17 cellular contexts compared by ENCODE assay signal in genomic region chr21:38948981-38949380, GRCh38.
DNase-seq lines count a peak whose midpoint lies in the region; ATAC-seq, FAIRE-seq and TF ChIP-seq lines count a peak whose summit lies in the region.
"Had no signal": no experiment of that assay in that cellular context is flagged by ENCODE, and none has a peak within 500 bp of the region (broad histone marks: within the 10 kb centered on the region; RNA-seq: fewer than 3 reads in every experiment).

No MANE protein-coding gene starts in this region.

- H2BK20ac ChIP-seq in IMR-90 (ENCODE audit: low read depth, low read length) (no peak overlapping the region; the same call in none of the 2 replicates), H1 (ENCODE audit: low read length) (no peak overlapping the region)

- H3K9me2 ChIP-seq in GM23248 (ENCODE audit: insufficient read depth), result no peaks in the 10 kb centered on the region

- dilution Hi-C loops in IMR-90 (cut with HindIII; ENCODE audit: low sequenced_read_pairs, unreplicated experiment), result no loop called here

- peaks cover 29% of the 10 kb centered on the region for H3F3A ChIP-seq in GM23248 (ENCODE audit: insufficient read depth)

- no peak for TF ChIP-seq EP300 in H1 (IDR thresholded peaks at IDR 0.05; ENCODE audit: borderline replicate concordance in 1 of 2, low read depth in 2 of 2, low read length in 2 of 2)

- no peak for TF ChIP-seq RAD21 in IMR-90 (IDR thresholded peaks at IDR 0.05; ENCODE audit: low read length)
- TF ChIP-seq RAD21 in H1 (IDR thresholded peaks at IDR 0.05 in 1 of 2, conservative IDR thresholded peaks at IDR 0.05 in 1 of 2; ENCODE audit: low read depth in 2 of 2, low read length in 2 of 2), result no peak

- no peak overlapping the region for H2BK15ac ChIP-seq in IMR-90 (ENCODE audit: low read depth, low read length)
- 0 out of 2 replicates have a peak overlapping the region, but pooled peaks have one; percentile 46 for H2BK15ac ChIP-seq in H1 (ENCODE audit: low read length)

- in situ Hi-C loops in GM23248 (cut with MboI) (no loop called here), IMR-90 (cut with MboI; ENCODE audit: low sequenced_read_pairs) (no loop called here), GM13976 (cut with MboI; ENCODE audit: low sequenced_read_pairs, unreplicated experiment) (no loop called here)

- TF ChIP-seq CTCF in IMR-90 (conservative IDR thresholded peaks at IDR 0.05; ENCODE audit: low read depth, low read length) (no peak), H1 (IDR thresholded peaks at IDR 0.05; ENCODE audit: control extremely low read depth in 1 of 3, insufficient read depth in 1 of 3, low read depth in 1 of 3, low read length in 3 of 3) (no peak), spleen (IDR thresholded peaks at IDR 0.05 in 8 of 11, conservative IDR thresholded peaks at IDR 0.05 in 3 of 11) (no peak), nephron progenitor cell (IDR thresholded peaks at IDR 0.05) (no peak), GM13976 (IDR thresholded peaks at IDR 0.05; ENCODE audit: borderline replicate concordance, control extremely low read depth, extremely low read depth, insufficient read depth, missing control alignments) (no peak)

- H4K20me1 ChIP-seq in GM23248 (ENCODE audit: insufficient read depth), result no peaks in the 10 kb centered on the region
- H4K20me1 ChIP-seq in IMR-90 (ENCODE audit: insufficient read depth, low read length), result no peaks in the 10 kb centered on the region
- no peaks in the 10 kb centered on the region for H4K20me1 ChIP-seq in H1 (replicated peaks in 1 of 2; ENCODE audit: control insufficient read depth in 1 of 2, insufficient read depth in 2 of 2, low read length in 2 of 2)

- H4K5ac ChIP-seq in IMR-90 (ENCODE audit: low read depth, low read length) (no peak overlapping the region), H1 (ENCODE audit: insufficient read length, low read depth, low read length) (no peak overlapping the region)

- peaks cover 23% of the 10 kb centered on the region for H3K4me1 Mint-ChIP-seq in nephron progenitor cell

- H2AK5ac ChIP-seq in IMR-90 (ENCODE audit: low read depth, low read length) (0 out of 2 replicates have a peak overlapping the region, but pooled peaks have one; percentile 87), H1 (ENCODE audit: low read depth, low read length) (no peak overlapping the region)

- no peak overlapping the region for H3K27ac Mint-ChIP-seq in nephron progenitor cell
- H3K27ac Mint-ChIP-seq: CD8-positive, alpha-beta T cell; GM23338; H9 had no signal

- BruUV-seq in IMR-90 (replicated peaks; lab: Mats Ljungman, UMichigan), result no TSS peak

- FAIRE-seq in H1 (lab: Jason Lieb, UNC), result no peak
- FAIRE-seq: A549, D721Med, G401.6, GM12892 had no signal

- no peak overlapping the region for H2AK9ac ChIP-seq in IMR-90 (replicated peaks; ENCODE audit: low read depth, low read length, poor library complexity)

- H2BK12ac ChIP-seq in H1 (ENCODE audit: low read depth, low read length), result peak overlapping the region; percentile 84; the same call in 1 of the 2 replicates

- no peaks in the 10 kb centered on the region for H3K36me3 ChIP-seq in GM23248 (ENCODE audit: low read depth)
- no peaks in the 10 kb centered on the region for H3K36me3 ChIP-seq in IMR-90 (ENCODE audit: control insufficient read depth, insufficient read depth, low read length)
- no peaks in the 10 kb centered on the region for H3K36me3 ChIP-seq in H1 (ENCODE audit: control insufficient read depth in 2 of 4, insufficient read depth in 4 of 4, low read length in 3 of 4)
- no peaks in the 10 kb centered on the region for H3K36me3 ChIP-seq in spleen

- no peaks in the 10 kb centered on the region; the same call in 1 of the 2 replicates for H3K9me1 ChIP-seq in IMR-90 (ENCODE audit: insufficient read depth, low read length)

- H3K27ac ChIP-seq in GM23248, result 0 out of 2 replicates have a peak overlapping the region, but pooled peaks have one; percentile 27
- H3K27ac ChIP-seq in IMR-90 (ENCODE audit: insufficient read depth, low read length), result no peak overlapping the region
- no peak overlapping the region for H3K27ac ChIP-seq in H1 (ENCODE audit: low read depth, low read length)
- H3K27ac ChIP-seq in spleen, result no peak overlapping the region
- H3K27ac ChIP-seq: A549 had no signal

- WGBS in GM23248 (ENCODE audit: low coverage in 1 of 2, low lambda C conversion rate in 2 of 2, missing lambda C conversion rate in 2 of 2), 2 experiments, result 42 to 52% methylated on average over 1 of the region's 1 CpG
- WGBS in IMR-90 (ENCODE audit: extremely low coverage in 2 of 2, insufficient read length in 1 of 2), 2 experiments, result no CpG with 5 or more reads among the region's 1 CpG
- WGBS in H1 (ENCODE audit: extremely low coverage in 1 of 2, insufficient coverage in 1 of 2, insufficient read length in 1 of 2, insufficient replicate concordance in 2 of 2, low coverage in 1 of 2, low lambda C conversion rate in 2 of 2, missing lambda C conversion rate in 1 of 2), 2 experiments, result 88% methylated on average over 1 of the region's 1 CpG; no CpG with 5 or more reads in 1 of the 2 experiments
- 94 to 100% (median 100%) methylated on average over 1 of the region's 1 CpG for WGBS in spleen, 5 donors

- H3K79me1 ChIP-seq in IMR-90 (ENCODE audit: low read depth in 1 of 2, low read length in 2 of 2), result no peaks in the 10 kb centered on the region
- H3K79me1 ChIP-seq in H1 (ENCODE audit: low read depth, low read length), result no peaks in the 10 kb centered on the region

- H3K4me2 ChIP-seq in GM23248 (ENCODE audit: unreplicated experiment) (peak overlapping the region; percentile 31), IMR-90 (ENCODE audit: low read depth, low read length) (no peak overlapping the region), H1 (ENCODE audit: insufficient read depth in 1 of 2, low read depth in 2 of 2, low read length in 2 of 2) (no peak overlapping the region)
- H3K4me2 ChIP-seq: A549, GM23338 had no signal

- no peaks in the 10 kb centered on the region for H3K23me2 ChIP-seq in H1 (ENCODE audit: low read depth, low read length)

- peaks cover 35% of the 10 kb centered on the region for H3K4me1 ChIP-seq in GM23248 (ENCODE audit: insufficient read depth)
- H3K4me1 ChIP-seq in IMR-90 (ENCODE audit: control insufficient read depth, insufficient read depth, low read length), result peaks cover 12% of the 10 kb centered on the region
- peaks cover 4 to 12% (median 7%) of the 10 kb centered on the region in 4 experiments for H3K4me1 ChIP-seq in H1 (replicated peaks in 1 of 4; ENCODE audit: control insufficient read depth in 3 of 4, insufficient read depth in 4 of 4, low read length in 3 of 4)
- H3K4me1 ChIP-seq in spleen, result no peaks in the 10 kb centered on the region

- no peak overlapping the region for H2BK5ac ChIP-seq in IMR-90 (ENCODE audit: low read depth, low read length, poor library complexity, severe bottlenecking)
- no peak overlapping the region for H2BK5ac ChIP-seq in H1 (ENCODE audit: low read depth, low read length)

- POLR2A ChIA-PET in IMR-90 (lab: Charles Lee; ENCODE audit: unreplicated experiment) (no interaction called here), H1 (lab: Charles Lee; ENCODE audit: partially characterized antibody) (no interaction called here)

- H3K4me3 ChIP-seq in GM23248 (no peak overlapping the region), IMR-90 (ENCODE audit: insufficient read depth, low read depth, low read length) (no peak overlapping the region), H1 (ENCODE audit: extremely low read depth in 1 of 4, insufficient read depth in 2 of 4, low read depth in 3 of 4, low read length in 4 of 4) (no peak overlapping the region), spleen (no peak overlapping the region)
- H3K4me3 ChIP-seq: A549, GM23338 had no signal

- no peak overlapping the region for H3K18ac ChIP-seq in IMR-90 (ENCODE audit: low read depth, low read length)
- H3K18ac ChIP-seq in H1 (ENCODE audit: extremely low read depth, low read length), result no peak overlapping the region

- H4K8ac ChIP-seq in IMR-90 (ENCODE audit: low read depth in 2 of 2, low read length in 2 of 2) (0 out of 4 replicates have a peak overlapping the region, but pooled peaks of 1 of the 2 experiments have one; percentile 32), H1 (ENCODE audit: extremely low read depth, insufficient read depth, low read length) (no peak overlapping the region)

- no peak overlapping the region for H3K23ac ChIP-seq in IMR-90 (ENCODE audit: low read depth, low read length)
- H3K23ac ChIP-seq in H1 (ENCODE audit: insufficient read length), result no peak overlapping the region

- no peak overlapping the region for H2AFZ ChIP-seq in GM23248
- H2AFZ ChIP-seq in IMR-90 (replicated peaks; ENCODE audit: low read length, poor library complexity), result no peak overlapping the region
- H2AFZ ChIP-seq in H1 (ENCODE audit: low read length), result no peak overlapping the region
- H2AFZ ChIP-seq: GM23338 had no signal

- no peak for ATAC-seq in IMR-90 (ENCODE audit: low read depth)
- ATAC-seq: A549; CD8-positive, alpha-beta T cell; GM23338 had no signal

- no peaks in the 10 kb centered on the region for H3K36me3 Mint-ChIP-seq in nephron progenitor cell (ENCODE audit: low read depth)
- H3K36me3 Mint-ChIP-seq: CD8-positive, alpha-beta T cell had no signal

- TF ChIP-seq POLR2A in IMR-90 (IDR thresholded peaks at IDR 0.05; ENCODE audit: low read depth, low read length) (no peak), H1 (IDR thresholded peaks at IDR 0.05; ENCODE audit: control extremely low read depth in 1 of 2, low read depth in 2 of 2, low read length in 2 of 2) (no peak), spleen (IDR thresholded peaks at IDR 0.05) (no peak)

- CTCF ChIA-PET in IMR-90 (lab: Yijun Ruan, JAX) (interaction anchor here (0.6 kb wide), 1 partner anchor 13 kb away, joined by 4 read pairs; no protein-coding TSS in a partner anchor), H1 (lab: Charles Lee; ENCODE audit: partially characterized antibody) (interaction anchor here (2.3 kb wide), 1 partner anchor 73 kb away, joined by 6 read pairs; no protein-coding TSS in a partner anchor)

- H3K4ac ChIP-seq in IMR-90 (ENCODE audit: low read depth, low read length) (no peak overlapping the region), H1 (replicated peaks; ENCODE audit: insufficient read length, low read depth, low read length) (no peak overlapping the region)

- H2BK120ac ChIP-seq in IMR-90 (ENCODE audit: low read depth, low read length) (no peak overlapping the region), H1 (replicated peaks; ENCODE audit: low read depth, low read length) (no peak overlapping the region)

- H3K79me2 ChIP-seq in GM23248 (ENCODE audit: insufficient read depth), result no peaks in the 10 kb centered on the region
- H3K79me2 ChIP-seq in H1 (ENCODE audit: control insufficient read depth in 1 of 2, insufficient read depth in 2 of 2, low read length in 2 of 2), result no peaks in the 10 kb centered on the region

- DNase-seq in GM23248 (peak; percentile 35), IMR-90 (peak; percentile 27), H1 (ENCODE audit: low read depth in 1 of 2, low spot score in 2 of 2) (no peak), spleen (peak; percentile 25), nephron progenitor cell (no peak), GM13976 (ENCODE audit: low spot score) (no peak)
- DNase-seq: CD8-positive, alpha-beta T cell; COR-L47; DMS153; DMS79 treated with DMSO at 0.1 percent for 48 hours; H9 had no signal

- H3K9ac ChIP-seq in GM23248 (no peak overlapping the region), IMR-90 (ENCODE audit: low read depth, low read length) (no peak overlapping the region), H1 (replicated peaks in 1 of 4; ENCODE audit: extremely low read depth in 1 of 4, low read depth in 3 of 4, low read length in 3 of 4) (no peak overlapping the region)

- H3K14ac ChIP-seq in IMR-90 (replicated peaks; ENCODE audit: low read depth, low read length) (no peak overlapping the region), H1 (ENCODE audit: insufficient read length) (no peak overlapping the region)

- H3K56ac ChIP-seq in IMR-90 (ENCODE audit: extremely low read depth, insufficient read depth, low read length) (no peak overlapping the region), H1 (replicated peaks; ENCODE audit: insufficient read length, low read depth, low read length) (no peak overlapping the region)

- intact Hi-C loops in IMR-90 (cut with micrococcal nuclease), result no loop called here
- intact Hi-C loops in spleen (cut with DNase I; ENCODE audit: low total_unique reads), result no loop called here

- peaks cover 24% of the 10 kb centered on the region for H3K9me3 Mint-ChIP-seq in nephron progenitor cell
- H3K9me3 Mint-ChIP-seq: GM23338 had no signal

- H4K91ac ChIP-seq in IMR-90 (ENCODE audit: insufficient read depth, low read depth, low read length) (peak overlapping the region; percentile 13; the same call in 1 of the 2 replicates), H1 (replicated peaks; ENCODE audit: insufficient read length, low read length) (no peak overlapping the region)

- H3K27me3 ChIP-seq in GM23248 (replicated peaks; ENCODE audit: insufficient read depth) (no peaks in the 10 kb centered on the region), IMR-90 (ENCODE audit: control insufficient read depth, insufficient read depth, low read length) (no peaks in the 10 kb centered on the region), H1 (replicated peaks in 1 of 4; ENCODE audit: control insufficient read depth in 3 of 4, extremely low read depth in 1 of 4, insufficient read depth in 3 of 4, low read length in 3 of 4) (peaks cover 0 to 4% (median 1%) of the 10 kb centered on the region in 4 experiments; a peak in 2 of 7 replicates), spleen (replicated peaks in 1 of 7) (no peaks in the 10 kb centered on the region)

- peaks cover 12% of the 10 kb centered on the region for H3K27me3 Mint-ChIP-seq in nephron progenitor cell (ENCODE audit: low read depth, poor library complexity)

- H3K9me3 ChIP-seq in GM23248 (ENCODE audit: low read depth) (no peaks in the 10 kb centered on the region), IMR-90 (ENCODE audit: control insufficient read depth, insufficient read depth, low read length) (no peaks in the 10 kb centered on the region), H1 (ENCODE audit: insufficient read depth in 2 of 2, low read depth in 1 of 2, low read length in 1 of 2) (no peaks in the 10 kb centered on the region), spleen (peaks cover 0 to 13% (median 2%) of the 10 kb centered on the region in 8 donors)

- H3K4me3 Mint-ChIP-seq in nephron progenitor cell, result no peak overlapping the region
- H3K4me3 Mint-ChIP-seq: CD14-positive monocyte; CD8-positive, alpha-beta T cell; GM23338; H9 had no signal

Comparison
In these comparisons a context has a peak if more than half of its experiments do, and no peak if none do; other contexts are left out.
1. DNase-seq: peak in GM23248 (single experiment), IMR-90 (single experiment) and spleen (single experiment); none in H1 (0 of 2), nephron progenitor cell (single experiment) and GM13976 (single experiment).